Comparison of ENCODE assay signal across 10 cellular contexts in genomic region chr12:76152161-76152807, GRCh38.
DNase-seq lines count a peak whose midpoint lies in the region; ATAC-seq, FAIRE-seq and TF ChIP-seq lines count a peak whose summit lies in the region.
"Had no signal": no experiment of that assay in that cellular context is flagged by ENCODE, and none has a peak within 500 bp of the region (broad histone marks: within the 10 kb centered on the region; RNA-seq: fewer than 3 reads in every experiment).

No MANE protein-coding gene starts in this region.

- DNase-seq in GM12891 (ENCODE audit: insufficient read length, low spot score), result peak; percentile 34
- peak; percentile 13 to 26 for DNase-seq in cardiac fibroblast (ENCODE audit: low read depth in 2 of 2)
- no peak for DNase-seq in foreskin keratinocyte
- DNase-seq in cerebellar nuclear complex (lab: John Stamatoyannopoulos, UW), result no peak
- DNase-seq in mesenteric fat pad (ENCODE audit: low spot score), result no peak
- DNase-seq in NCI-H748 treated with DMSO at 0.1 percent for 48 hours (lab: John Stamatoyannopoulos, UW), result no peak
- DNase-seq: activated CD8-positive, alpha-beta memory T cell treated with anti-CD3 and anti-CD28 coated beads, Interleukin-2, amount 50 U/mL, for 4 hours; NCI-H187 treated with DMSO at 0.1 percent for 48 hours had no signal

- H3K27ac ChIP-seq in foreskin keratinocyte, result no peak overlapping the region

- ATAC-seq in GM19455 (IDR thresholded peaks at IDR 0.05; ENCODE audit: unreplicated experiment) (peak; percentile 78), HG03139 (IDR thresholded peaks at IDR 0.05; ENCODE audit: unreplicated experiment) (peak; percentile 84), foreskin keratinocyte (no peak)

- H3K4me1 ChIP-seq in foreskin keratinocyte, result peaks cover 7% of the 10 kb centered on the region

- TF ChIP-seq CTCF in cardiac fibroblast (IDR thresholded peaks at IDR 0.05; ENCODE audit: low read depth, low read length) (no peak), foreskin keratinocyte (conservative IDR thresholded peaks at IDR 0.05) (no peak)

- no peak for TF ChIP-seq POLR2A in GM12891 (IDR thresholded peaks at IDR 0.05; ENCODE audit: low read depth, low read length)

- FAIRE-seq in GM12891 (lab: Jason Lieb, UNC), result peak; percentile 93

- no peaks in the 10 kb centered on the region for H3K27me3 ChIP-seq in foreskin keratinocyte

- no peak overlapping the region for H3K4me3 ChIP-seq in cardiac fibroblast (replicated peaks in 1 of 2; ENCODE audit: low read depth in 2 of 2, low read length in 2 of 2)

TF ChIP-seq in GM12891, 5 proteins besides CTCF, POLR2A, EP300 and RAD21:
- TF ChIP-seq TAF1 (IDR thresholded peaks at IDR 0.05; ENCODE audit: low read depth, low read length), result no peak
- peak; percentile 69 for TF ChIP-seq SPI1 (IDR thresholded peaks at IDR 0.05; ENCODE audit: low read depth, low read length)

Comparison
In these comparisons a context has a peak if more than half of its experiments do, and no peak if none do; other contexts are left out.
1. DNase-seq: peak in GM12891 (single experiment) and cardiac fibroblast (2 of 2); none in foreskin keratinocyte (0 of 2), cerebellar nuclear complex (0 of 2), mesenteric fat pad (single experiment) and NCI-H748 treated with DMSO at 0.1 percent for 48 hours (single experiment).